In genomic region chr16:84514874-84515835, GRCh38 we compare ENCODE assay signal across 8 cellular contexts. TPM values are rescaled to one million over a fixed set of nuclear protein-coding genes. Genes with fewer than 3 reads are reported as not detected.
DNase-seq lines count a peak whose midpoint lies in the region; ATAC-seq lines count a peak whose summit lies in the region.

No MANE protein-coding gene starts in this region.

- peak; percentile 87 for ATAC-seq in GM18861 (IDR thresholded peaks at IDR 0.05; ENCODE audit: unreplicated experiment)
- peak; percentile 88 for ATAC-seq in HG02870 (IDR thresholded peaks at IDR 0.05; ENCODE audit: unreplicated experiment)
- peak; percentile 94 to 98 for ATAC-seq in naive B cell (ENCODE audit: low read depth in 2 of 2)

- H3K4me3 Mint-ChIP-seq in naive B cell: peak overlapping the region in 6 of 8 donors; percentile 30 to 71 (median 52)

- H3K36me3 Mint-ChIP-seq in naive B cell: no peaks in the 10 kb centered on the region

- peaks cover 17 to 32% (median 29%) of the 10 kb centered on the region in 3 donors for H3K4me1 Mint-ChIP-seq in naive B cell

- no peaks in the 10 kb centered on the region for H3K9me3 Mint-ChIP-seq in naive B cell

- H3K27ac Mint-ChIP-seq in naive B cell: peak overlapping the region; percentile 3 to 92 (median 84)

- DNase-seq in NOMO-1 treated with DMSO at 0.1 percent for 48 hours (lab: John Stamatoyannopoulos, UW; ENCODE audit: unreplicated experiment) (peak; percentile 96), naive B cell (peak; percentile 39), GM03348 (ENCODE audit: low spot score) (no peak), D341Med (ENCODE audit: low spot score) (no peak), NCI-H1436 (lab: John Stamatoyannopoulos, UW) (no peak)
- DNase-seq in activated T-cell treated with anti-CD3 and anti-CD28 coated beads, Interleukin-2, amount 50 U/mL, for 48 hours: peak; percentile 86 to 87

- H3K27me3 Mint-ChIP-seq in naive B cell: no peaks in the 10 kb centered on the region

RNA-seq across cellular contexts. Expression of gene MEAK7, which starts 10.7 kb away (rescaled TPM):
- polyA plus RNA-seq in naive B cell (ENCODE audit: low read depth in 6 of 6): 1 to 10 TPM; 2.1 to 4.7 (median 3.1) TPM

Comparison
In these comparisons a context has a peak if more than half of its experiments do, and no peak if none do; other contexts are left out.
1. DNase-seq: peak in NOMO-1 treated with DMSO at 0.1 percent for 48 hours (single experiment), activated T-cell treated with anti-CD3 and anti-CD28 coated beads, Interleukin-2, amount 50 U/mL, for 48 hours (2 of 2) and naive B cell (single experiment); none in GM03348 (single experiment), D341Med (single experiment) and NCI-H1436 (single experiment).
2. Peak in every context shown above with its lines, with median percentiles within 50 percentile points of each other: ATAC-seq.